27 cellular contexts compared by ENCODE assay signal in the genomic region with DNA sequence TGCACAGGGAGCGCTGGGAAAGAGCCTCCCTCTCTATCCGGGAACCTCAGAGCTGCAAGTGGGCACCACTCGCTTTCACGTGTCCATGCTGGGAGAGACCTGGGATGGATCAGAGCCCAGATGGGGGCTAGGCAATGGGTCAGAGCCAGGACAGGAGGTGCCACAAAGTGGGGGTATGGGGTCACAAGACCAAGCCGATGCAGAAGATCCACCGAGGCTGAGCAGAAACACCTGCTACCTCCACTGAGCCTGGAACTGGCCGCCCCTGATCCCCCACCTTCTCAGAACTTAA.
"Had no signal": no experiment of that assay in that cellular context is flagged by ENCODE, and none has a peak within 500 bp of the region (broad histone marks: within the 10 kb centered on the region; RNA-seq: fewer than 3 reads in every experiment).

No MANE protein-coding gene starts in this region.

- H3K4me1 Mint-ChIP-seq: nephron progenitor cell; stimulated activated effector memory CD8-positive, alpha-beta T cell treated with anti-CD3 and anti-CD28 coated beads, Interleukin-12 subunit alpha, Interleukin-12 subunit beta, amount 100 ng/mL, for 72 hours; stimulated activated naive B cell treated with anti-CD40 and anti-IgM and Interleukin-4, amounts not matched to agents 10 μg/mL and 1 μg/mL and 100 μg/mL, for 72 hours had no signal

- H3K4me3 Mint-ChIP-seq: natural killer cell treated with Interleukin-12 subunit alpha and Interleukin-12 subunit beta and Interleukin-15 and Interleukin-18, amount 100 ng/mL, for 72 hours; nephron progenitor cell; neural crest cell; stimulated activated effector memory CD8-positive, alpha-beta T cell treated with anti-CD3 and anti-CD28 coated beads, Interleukin-12 subunit alpha, Interleukin-12 subunit beta, amount 100 ng/mL, for 72 hours; stimulated activated naive B cell treated with anti-CD40 and anti-IgM and Interleukin-4, amounts not matched to agents 10 μg/mL and 1 μg/mL and 100 μg/mL, for 72 hours; stimulated activated naive CD8-positive, alpha-beta T cell treated with anti-CD3 and anti-CD28 coated beads, Interleukin-15, Interleukin-2, amounts not matched to agents 100 ng/mL and 50 ng/mL, for 24 hours had no signal

- H3K36me3 Mint-ChIP-seq: natural killer cell treated with Interleukin-12 subunit alpha and Interleukin-12 subunit beta and Interleukin-15 and Interleukin-18, amount 100 ng/mL, for 72 hours; stimulated activated effector memory CD8-positive, alpha-beta T cell treated with anti-CD3 and anti-CD28 coated beads, Interleukin-12 subunit alpha, Interleukin-12 subunit beta, amount 100 ng/mL, for 72 hours; stimulated activated naive B cell treated with anti-CD40 and anti-IgM and Interleukin-4, amounts not matched to agents 10 μg/mL and 1 μg/mL and 100 μg/mL, for 72 hours had no signal

- H3K4me3 ChIP-seq: pancreas, psoas muscle, right lobe of liver, sigmoid colon, stomach, thoracic aorta, thyroid gland, tibial nerve, upper lobe of left lung, vagina had no signal

- H3K9me3 ChIP-seq: neutrophil, pancreas, psoas muscle, right lobe of liver, sigmoid colon, stomach, thoracic aorta, thyroid gland, tibial nerve, upper lobe of left lung, vagina had no signal

- ATAC-seq: natural killer cell treated with Interleukin-12 subunit alpha and Interleukin-12 subunit beta and Interleukin-15 and Interleukin-18, amount 100 ng/mL, for 72 hours; pancreas; psoas muscle; right cardiac atrium; right lobe of liver; stimulated activated effector memory CD8-positive, alpha-beta T cell treated with anti-CD3 and anti-CD28 coated beads, Interleukin-12 subunit alpha, Interleukin-12 subunit beta, amount 100 ng/mL, for 72 hours; stimulated activated naive B cell treated with anti-CD40 and anti-IgM and Interleukin-4, amounts not matched to agents 10 μg/mL and 1 μg/mL and 100 μg/mL, for 72 hours had no signal

- H3K27me3 ChIP-seq: pancreas, right lobe of liver, thyroid gland, upper lobe of left lung, vagina had no signal

- DNase-seq: nephron progenitor cell; nucleus accumbens; pancreas; psoas muscle; right cardiac atrium; right lobe of liver; sigmoid colon; small intestine; stimulated activated CD4-positive, alpha-beta T cell treated with anti-CD3 and anti-CD28 coated beads, Interleukin-15, amount 100 ng/mL, for 24 hours; stimulated activated CD4-positive, alpha-beta T cell treated with anti-CD3 and anti-CD28 coated beads, Interleukin-2, amount 100 ng/mL, for 48 hours; stimulated activated CD4-positive, alpha-beta T cell treated with anti-CD3 and anti-CD28 coated beads, Interleukin-4, amount 100 ng/mL, for 24 hours; stimulated activated naive B cell treated with anti-CD40 and anti-IgM and Interleukin-4, amounts not matched to agents 10 μg/mL and 1 μg/mL and 100 μg/mL, for 72 hours; stimulated activated naive CD4-positive, alpha-beta T cell treated with Interleukin-2 at 50 U/mL for 16 hours; stomach; thyroid gland; trophoblast cell; upper lobe of left lung had no signal

- H3K9me3 Mint-ChIP-seq: natural killer cell treated with Interleukin-12 subunit alpha and Interleukin-12 subunit beta and Interleukin-15 and Interleukin-18, amount 100 ng/mL, for 72 hours; nephron progenitor cell; neural crest cell; stimulated activated effector memory CD8-positive, alpha-beta T cell treated with anti-CD3 and anti-CD28 coated beads, Interleukin-12 subunit alpha, Interleukin-12 subunit beta, amount 100 ng/mL, for 72 hours; stimulated activated naive B cell treated with anti-CD40 and anti-IgM and Interleukin-4, amounts not matched to agents 10 μg/mL and 1 μg/mL and 100 μg/mL, for 72 hours; stimulated activated naive CD8-positive, alpha-beta T cell treated with anti-CD3 and anti-CD28 coated beads, Interleukin-15, Interleukin-2, amounts not matched to agents 100 ng/mL and 50 ng/mL, for 24 hours had no signal

- H3K4me1 ChIP-seq: pancreas, psoas muscle, right lobe of liver, sigmoid colon, stomach, thyroid gland, tibial nerve, upper lobe of left lung, vagina had no signal

- H3K36me3 ChIP-seq: neutrophil, pancreas, right lobe of liver, sigmoid colon, stomach, thoracic aorta, thyroid gland, tibial nerve, upper lobe of left lung, vagina had no signal

- H3K27ac Mint-ChIP-seq: natural killer cell treated with Interleukin-12 subunit alpha and Interleukin-12 subunit beta and Interleukin-15 and Interleukin-18, amount 100 ng/mL, for 72 hours; nephron progenitor cell; progenitor cell of endocrine pancreas; stimulated activated effector memory CD8-positive, alpha-beta T cell treated with anti-CD3 and anti-CD28 coated beads, Interleukin-12 subunit alpha, Interleukin-12 subunit beta, amount 100 ng/mL, for 72 hours; stimulated activated naive B cell treated with anti-CD40 and anti-IgM and Interleukin-4, amounts not matched to agents 10 μg/mL and 1 μg/mL and 100 μg/mL, for 72 hours; stimulated activated naive CD8-positive, alpha-beta T cell treated with anti-CD3 and anti-CD28 coated beads, Interleukin-15, Interleukin-2, amounts not matched to agents 100 ng/mL and 50 ng/mL, for 24 hours had no signal

- FAIRE-seq: pancreas, small intestine, urothelium cell line had no signal

- H3K27ac ChIP-seq: neutrophil, pancreas, psoas muscle, right lobe of liver, sigmoid colon, stomach, thoracic aorta, thyroid gland, tibial nerve, upper lobe of left lung, vagina had no signal

- H3K27me3 Mint-ChIP-seq: stimulated activated naive CD8-positive, alpha-beta T cell treated with anti-CD3 and anti-CD28 coated beads, Interleukin-15, Interleukin-2, amounts not matched to agents 100 ng/mL and 50 ng/mL, for 24 hours had no signal
